20 cellular contexts compared by ENCODE assay signal in the genomic region with DNA sequence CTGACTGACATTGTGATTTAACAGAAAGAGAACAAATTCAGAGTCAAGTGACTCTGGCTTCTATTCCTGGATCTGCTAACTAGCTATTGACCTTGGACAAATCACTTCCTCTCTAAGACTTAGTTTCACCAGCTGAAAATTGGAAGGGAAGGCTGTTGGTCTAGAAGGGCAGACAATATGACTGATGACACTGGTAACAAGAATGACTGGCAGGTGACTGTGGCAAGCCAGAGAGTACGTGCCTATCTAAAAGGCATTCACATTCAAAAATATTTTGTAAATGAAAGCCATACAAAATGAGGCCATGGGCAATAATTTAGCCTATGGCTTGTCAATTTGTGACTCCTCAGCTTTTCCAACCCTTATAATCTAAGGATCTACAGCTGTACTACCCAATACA. TPM values are rescaled to one million over a fixed set of nuclear protein-coding genes. Genes with fewer than 3 reads are reported as not detected.
DNase-seq lines count a peak whose midpoint lies in the region; FAIRE-seq and TF ChIP-seq lines count a peak whose summit lies in the region.
"Had no signal": no experiment of that assay in that cellular context is flagged by ENCODE, and none has a peak within 500 bp of the region (broad histone marks: within the 10 kb centered on the region; RNA-seq: fewer than 3 reads in every experiment).

No MANE protein-coding gene starts in this region.

- FAIRE-seq in GM12891 (lab: Jason Lieb, UNC) = no peak
- FAIRE-seq: GM19239, HTR-8/SVneo had no signal

- H3K9me3 Mint-ChIP-seq in activated CD4-positive, alpha-beta T cell treated with anti-CD3 and anti-CD28 coated beads, Interleukin-2, amount 10 ng/mL, durations not matched to agents 24 days and 14 days = no peaks in the 10 kb centered on the region
- H3K9me3 Mint-ChIP-seq: IgD-negative memory B cell had no signal

- peaks cover 2% of the 10 kb centered on the region for H3K4me1 Mint-ChIP-seq in activated CD4-positive, alpha-beta T cell treated with anti-CD3 and anti-CD28 coated beads, Interleukin-2, amount 10 ng/mL, durations not matched to agents 24 days and 14 days
- H3K4me1 Mint-ChIP-seq: CD14-positive monocyte had no signal

- peaks cover 30% of the 10 kb centered on the region for H3K36me3 Mint-ChIP-seq in activated CD4-positive, alpha-beta T cell treated with anti-CD3 and anti-CD28 coated beads, Interleukin-2, amount 10 ng/mL, durations not matched to agents 24 days and 14 days (ENCODE audit: low read depth)

- DNase-seq in NCI-H146 treated with DMSO at 0.1 percent for 48 hours (lab: John Stamatoyannopoulos, UW; ENCODE audit: unreplicated experiment) (peak; percentile 8), NCI-H146 (lab: John Stamatoyannopoulos, UW) (no peak), GM12891 (ENCODE audit: insufficient read length, low spot score) (no peak), NCI-H748 (lab: John Stamatoyannopoulos, UW; ENCODE audit: unreplicated experiment) (peak; percentile 90), myocyte (ENCODE audit: low read depth) (peak; percentile 73), posterior vena cava (ENCODE audit: low spot score) (no peak), iPS-NIHi11 (ENCODE audit: low spot score) (no peak)
- DNase-seq in activated CD4-positive, alpha-beta T cell treated with anti-CD3 and anti-CD28 coated beads, Interleukin-2, amount 10 ng/mL, durations not matched to agents 24 days and 14 days = no peak
- DNase-seq: 8988T, GF-D8, Karpas-422, NCI-H1694, NCI-H2171 treated with DMSO at 0.1 percent for 48 hours, NCI-H524 treated with DMSO at 0.1 percent for 48 hours, SK-N-SH had no signal

- H3K4me3 Mint-ChIP-seq in activated CD4-positive, alpha-beta T cell treated with anti-CD3 and anti-CD28 coated beads, Interleukin-2, amount 10 ng/mL, durations not matched to agents 24 days and 14 days = no peak overlapping the region
- H3K4me3 Mint-ChIP-seq: CD14-positive monocyte, IgD-negative memory B cell had no signal

- H3K27me3 Mint-ChIP-seq in activated CD4-positive, alpha-beta T cell treated with anti-CD3 and anti-CD28 coated beads, Interleukin-2, amount 10 ng/mL, durations not matched to agents 24 days and 14 days = no peaks in the 10 kb centered on the region
- H3K27me3 Mint-ChIP-seq: IgD-negative memory B cell had no signal

- TF ChIP-seq POLR2A in GM12891 (IDR thresholded peaks at IDR 0.05; ENCODE audit: low read depth, low read length) = no peak

- H3K27ac Mint-ChIP-seq in activated CD4-positive, alpha-beta T cell treated with anti-CD3 and anti-CD28 coated beads, Interleukin-2, amount 10 ng/mL, durations not matched to agents 24 days and 14 days = no peak overlapping the region
- H3K27ac Mint-ChIP-seq: CD14-positive monocyte, IgD-negative memory B cell had no signal

- intact Hi-C loops in posterior vena cava (cut with DNase I) = no loop called here
- intact Hi-C loops in activated CD4-positive, alpha-beta T cell treated with anti-CD3 and anti-CD28 coated beads, Interleukin-2, amount 10 ng/mL, durations not matched to agents 24 days and 14 days (cut with micrococcal nuclease) = no loop called here

TF ChIP-seq in GM12891, 5 proteins besides CTCF, POLR2A, EP300 and RAD21:
- TF ChIP-seq POLR2AphosphoS5 (IDR thresholded peaks at IDR 0.05; ENCODE audit: low read depth, low read length) (no peak), PAX5 (IDR thresholded peaks at IDR 0.05; ENCODE audit: insufficient read depth, low read length, severe bottlenecking) (no peak), SPI1 (IDR thresholded peaks at IDR 0.05; ENCODE audit: low read depth, low read length) (0 out of 2 replicates have a peak, but pooled peaks have one; percentile 13), POU2F2 (IDR thresholded peaks at IDR 0.05; ENCODE audit: low read depth, low read length) (no peak), TAF1 (IDR thresholded peaks at IDR 0.05; ENCODE audit: low read depth, low read length) (no peak)

RNA-seq across cellular contexts. Expression of a gene that starts 23.5 kb away (rescaled TPM):
- 29.8 TPM for polyA plus RNA-seq in GM12891 (2012; ENCODE audit: low read depth, missing spikeins)
- total RNA-seq in myocyte = 10.8 and 16.6 TPM in 2 replicates
- 34.1 TPM for polyA plus RNA-seq in myocyte (2012)
- 10 to 100 TPM; 32.6 to 37.9 TPM for total RNA-seq in posterior vena cava
- total RNA-seq in activated CD4-positive, alpha-beta T cell treated with anti-CD3 and anti-CD28 coated beads, Interleukin-2, amount 10 ng/mL, durations not matched to agents 24 days and 14 days = 26.2 and 35.8 TPM in 2 replicates

RNA-seq across cellular contexts. Expression of a gene that starts 56.8 kb away (rescaled TPM):
- 0.05 TPM for polyA plus RNA-seq in GM12891 (2012; ENCODE audit: low read depth, missing spikeins)
- total RNA-seq in myocyte (not detected in 2 replicates), posterior vena cava (under 1 TPM; 0.33 to 0.65 TPM)
- polyA plus RNA-seq in myocyte (2012) = 0.04 TPM
- total RNA-seq in activated CD4-positive, alpha-beta T cell treated with anti-CD3 and anti-CD28 coated beads, Interleukin-2, amount 10 ng/mL, durations not matched to agents 24 days and 14 days = 0.36 and 0.56 TPM in 2 replicates
- total RNA-seq: RPMI7951 had no signal
- polyA plus RNA-seq: CD14-positive monocyte, IgD-negative memory B cell had no signal

Comparison
In these comparisons a context has a peak if more than half of its experiments do, and no peak if none do; other contexts are left out.
1. DNase-seq: peak in NCI-H146 treated with DMSO at 0.1 percent for 48 hours (single experiment), NCI-H748 (single experiment) and myocyte (single experiment); none in NCI-H146 (single experiment), GM12891 (single experiment), posterior vena cava (single experiment), activated CD4-positive, alpha-beta T cell treated with anti-CD3 and anti-CD28 coated beads, Interleukin-2, amount 10 ng/mL, durations not matched to agents 24 days and 14 days (single experiment) and iPS-NIHi11 (single experiment).